10 cellular contexts compared by ENCODE assay signal in genomic region chr5:31194892-31195291, GRCh38. TPM values are rescaled to one million over a fixed set of nuclear protein-coding genes. Genes with fewer than 3 reads are reported as not detected.
A peak's percentile ranks its signal among the peaks of the same experiment; 100 is the strongest.
DNase-seq lines count a peak whose midpoint lies in the region; ATAC-seq and TF ChIP-seq lines count a peak whose summit lies in the region.
"Had no signal": no experiment of that assay in that cellular context is flagged by ENCODE, and none has a peak within 500 bp of the region (broad histone marks: within the 10 kb centered on the region; RNA-seq: fewer than 3 reads in every experiment).

No MANE protein-coding gene starts in this region.

- H3K27me3 Mint-ChIP-seq in activated CD8-positive, alpha-beta T cell treated with anti-CD3 and anti-CD28 coated beads, Interleukin-2, amount 10 ng/mL, durations not matched to agents 7 days and 5 days (ENCODE audit: low read depth): peaks cover 21% of the 10 kb centered on the region

- ATAC-seq in upper lobe of left lung (ENCODE audit: low FRiP score in 2 of 2): no peak
- ATAC-seq in activated CD8-positive, alpha-beta T cell treated with anti-CD3 and anti-CD28 coated beads, Interleukin-2, amount 10 ng/mL, durations not matched to agents 7 days and 5 days: no peak

- no peaks in the 10 kb centered on the region for H3K9me3 Mint-ChIP-seq in activated CD8-positive, alpha-beta T cell treated with anti-CD3 and anti-CD28 coated beads, Interleukin-2, amount 10 ng/mL, durations not matched to agents 7 days and 5 days (ENCODE audit: insufficient read depth)

- H3K4me3 ChIP-seq in mesodermal cell (ENCODE audit: extremely low read depth, insufficient read depth, low read length, poor library complexity, severe bottlenecking) (peak overlapping the region; percentile 49), upper lobe of left lung (peak overlapping the region in 3 of 4 donors; percentile 37 to 44 (median 39))

- POLR2A ChIA-PET in activated CD8-positive, alpha-beta T cell treated with anti-CD3 and anti-CD28 coated beads, Interleukin-2, amount 10 ng/mL, durations not matched to agents 7 days and 5 days (lab: Charles Lee): no interaction called here

- H3K4me1 Mint-ChIP-seq in activated CD8-positive, alpha-beta T cell treated with anti-CD3 and anti-CD28 coated beads, Interleukin-2, amount 10 ng/mL, durations not matched to agents 7 days and 5 days (ENCODE audit: low read depth): peaks cover 4% of the 10 kb centered on the region

- H3K4me1 ChIP-seq in mesodermal cell (ENCODE audit: control insufficient read depth, insufficient read depth, low read length, poor library complexity, severe bottlenecking) (peaks cover 7% of the 10 kb centered on the region), upper lobe of left lung (peaks cover 9 to 18% (median 13%) of the 10 kb centered on the region in 4 donors)

- H3K27ac ChIP-seq in cingulate gyrus (ENCODE audit: low read depth, low read length) (peak overlapping the region; percentile 8), mesodermal cell (ENCODE audit: low read depth, low read length, severe bottlenecking) (no peak overlapping the region), upper lobe of left lung (no peak overlapping the region)
- H3K27ac ChIP-seq: 22Rv1 had no signal

- H3K27ac Mint-ChIP-seq in activated CD8-positive, alpha-beta T cell treated with anti-CD3 and anti-CD28 coated beads, Interleukin-2, amount 10 ng/mL, durations not matched to agents 7 days and 5 days: no peak overlapping the region

- H3K4me3 Mint-ChIP-seq in activated CD8-positive, alpha-beta T cell treated with anti-CD3 and anti-CD28 coated beads, Interleukin-2, amount 10 ng/mL, durations not matched to agents 7 days and 5 days: no peak overlapping the region

- DNase-seq in DMS53 (lab: John Stamatoyannopoulos, UW): peak; percentile 22
- DNase-seq in DMS53 treated with DMSO at 0.1 percent for 48 hours (lab: John Stamatoyannopoulos, UW; ENCODE audit: unreplicated experiment): no peak
- no peak for DNase-seq in upper lobe of left lung
- no peak for DNase-seq in NK-92 (lab: John Stamatoyannopoulos, UW; ENCODE audit: unreplicated experiment)
- no peak for DNase-seq in activated CD8-positive, alpha-beta T cell treated with anti-CD3 and anti-CD28 coated beads, Interleukin-2, amount 10 ng/mL, durations not matched to agents 7 days and 5 days
- DNase-seq in DMS 273 treated with DMSO at 0.1 percent for 48 hours (lab: John Stamatoyannopoulos, UW): no peak
- DNase-seq: activated effector memory CD4-positive, alpha-beta T cell treated with Interleukin-2 at 50 U/mL for 16 hours had no signal

- no peak for TF ChIP-seq CTCF in upper lobe of left lung (IDR thresholded peaks at IDR 0.05)

- TF ChIP-seq EP300 in upper lobe of left lung (IDR thresholded peaks at IDR 0.05): no peak

- H3K9me3 ChIP-seq in mesodermal cell (ENCODE audit: control insufficient read depth, low read length): no peaks in the 10 kb centered on the region
- no peaks in the 10 kb centered on the region for H3K9me3 ChIP-seq in upper lobe of left lung

- TF ChIP-seq POLR2A in upper lobe of left lung (IDR thresholded peaks at IDR 0.05): no peak

- H3K36me3 ChIP-seq in mesodermal cell (ENCODE audit: control insufficient read depth, insufficient read depth, low read length): no peaks in the 10 kb centered on the region
- H3K36me3 ChIP-seq in upper lobe of left lung: no peaks in the 10 kb centered on the region

- CTCF ChIA-PET in activated CD8-positive, alpha-beta T cell treated with anti-CD3 and anti-CD28 coated beads, Interleukin-2, amount 10 ng/mL, durations not matched to agents 7 days and 5 days (lab: Charles Lee): no interaction called here

- 14 to 33% methylated on average over 1 to 4 of the region's 4 CpGs for WGBS in mesodermal cell (ENCODE audit: insufficient coverage in 2 of 2), 2 experiments
- 25 to 36% methylated on average over 4 of the region's 4 CpGs for WGBS in upper lobe of left lung, 2 donors

- peaks cover 0 to 21% (median 8%) of the 10 kb centered on the region in 4 donors for H3K27me3 ChIP-seq in upper lobe of left lung

- H3K36me3 Mint-ChIP-seq in activated CD8-positive, alpha-beta T cell treated with anti-CD3 and anti-CD28 coated beads, Interleukin-2, amount 10 ng/mL, durations not matched to agents 7 days and 5 days (ENCODE audit: low read depth): peaks cover 2% of the 10 kb centered on the region

RNA-seq across cellular contexts. Expression of gene CDH6, which starts 1.4 kb away (rescaled TPM):
- 60.6 TPM for polyA plus RNA-seq in mesodermal cell (2013, experiment 1 of 2)
- polyA plus RNA-seq in mesodermal cell (2013, experiment 2 of 2): 42.2 TPM
- total RNA-seq in upper lobe of left lung: 1 to 10 TPM; 1.8 to 3.6 (median 2.6) TPM
- total RNA-seq in activated CD8-positive, alpha-beta T cell treated with anti-CD3 and anti-CD28 coated beads, Interleukin-2, amount 10 ng/mL, durations not matched to agents 7 days and 5 days: not detected
